15 cellular contexts compared by ENCODE assay signal in genomic region chr13:105196052-105196451, GRCh38.
DNase-seq lines count a peak whose midpoint lies in the region; ATAC-seq, FAIRE-seq and TF ChIP-seq lines count a peak whose summit lies in the region.
"Had no signal": no experiment of that assay in that cellular context is flagged by ENCODE, and none has a peak within 500 bp of the region (broad histone marks: within the 10 kb centered on the region; RNA-seq: fewer than 3 reads in every experiment).

No MANE protein-coding gene starts in this region.

- H3K9me3 ChIP-seq in left lung (no peaks in the 10 kb centered on the region), neural progenitor cell (ENCODE audit: low read depth) (no peaks in the 10 kb centered on the region)
- H3K9me3 ChIP-seq: heart left ventricle had no signal

- no peak for FAIRE-seq in bronchial epithelial cell (lab: Jason Lieb, UNC)

- intact Hi-C loops in left lung (cut with DNase I) = no loop called here

- H3K4me1 ChIP-seq in left lung = no peaks in the 10 kb centered on the region
- H3K4me1 ChIP-seq in neural progenitor cell = no peaks in the 10 kb centered on the region
- H3K4me1 ChIP-seq: heart left ventricle had no signal

- no peak overlapping the region for H3K4me3 ChIP-seq in bronchial epithelial cell (ENCODE audit: low read depth, low read length)
- H3K4me3 ChIP-seq in left lung = no peak overlapping the region
- H3K4me3 ChIP-seq in neural progenitor cell = no peak overlapping the region
- H3K4me3 ChIP-seq: heart left ventricle had no signal

- H3K4me3 Mint-ChIP-seq in neural progenitor cell = no peak overlapping the region
- H3K4me3 Mint-ChIP-seq: IgD-negative memory B cell had no signal

- H3K27me3 ChIP-seq in bronchial epithelial cell (ENCODE audit: control insufficient read depth, insufficient read depth, low read length) = no peaks in the 10 kb centered on the region
- H3K27me3 ChIP-seq in left lung = no peaks in the 10 kb centered on the region
- no peaks in the 10 kb centered on the region for H3K27me3 ChIP-seq in neural progenitor cell
- H3K27me3 ChIP-seq: heart left ventricle had no signal

- no peaks in the 10 kb centered on the region for H3K79me2 ChIP-seq in neural progenitor cell (ENCODE audit: low read depth)

- no peak overlapping the region for H3K4me2 ChIP-seq in neural progenitor cell

- no peaks in the 10 kb centered on the region for H3F3A ChIP-seq in neural progenitor cell (ENCODE audit: low read depth)

- peak; percentile 33 for ATAC-seq in left lung
- no peak for ATAC-seq in GM21825 (IDR thresholded peaks at IDR 0.05; ENCODE audit: unreplicated experiment)
- ATAC-seq: heart left ventricle, right cardiac atrium had no signal

- H3K27ac ChIP-seq in left lung (no peak overlapping the region), neural progenitor cell (no peak overlapping the region)
- H3K27ac ChIP-seq: heart left ventricle had no signal

- no peaks in the 10 kb centered on the region for H3K4me1 Mint-ChIP-seq in neural progenitor cell
- H3K4me1 Mint-ChIP-seq: IgD-negative memory B cell had no signal

- H3K27me3 Mint-ChIP-seq in neural progenitor cell (ENCODE audit: insufficient read depth, low read depth) = no peaks in the 10 kb centered on the region
- H3K27me3 Mint-ChIP-seq: IgD-negative memory B cell had no signal

- no peaks in the 10 kb centered on the region for H4K20me1 ChIP-seq in neural progenitor cell (ENCODE audit: low read depth)

- H2AFZ ChIP-seq in neural progenitor cell (replicated peaks) = no peak overlapping the region

- no peak overlapping the region for H3K9ac ChIP-seq in neural progenitor cell

- no peaks in the 10 kb centered on the region for H3K36me3 Mint-ChIP-seq in neural progenitor cell
- H3K36me3 Mint-ChIP-seq: IgD-negative memory B cell had no signal

- no peaks in the 10 kb centered on the region for H3K9me3 Mint-ChIP-seq in neural progenitor cell

- H3K27ac Mint-ChIP-seq in neural progenitor cell = no peak overlapping the region
- H3K27ac Mint-ChIP-seq: IgD-negative memory B cell had no signal

- DNase-seq in DMS 273 treated with DMSO at 0.1 percent for 48 hours (lab: John Stamatoyannopoulos, UW) = peak; percentile 69
- peak; percentile 83 for DNase-seq in LHCN-M2 (ENCODE audit: low read depth)
- DNase-seq in bronchial epithelial cell (ENCODE audit: low read depth) = peak; percentile 63
- no peak for DNase-seq in left lung
- no peak for DNase-seq in NCI-H345 treated with DMSO at 0.1 percent for 48 hours (lab: John Stamatoyannopoulos, UW; ENCODE audit: unreplicated experiment)
- no peak for DNase-seq in neural progenitor cell (ENCODE audit: low spot score)
- DNase-seq in NCI-H187 treated with DMSO at 0.1 percent for 48 hours (lab: John Stamatoyannopoulos, UW) = no peak
- DNase-seq: activated CD4-positive, alpha-beta T cell treated with anti-CD3 and anti-CD28 coated beads, Interleukin-2, amount 50 U/mL, for 1 hour; activated gamma-delta T cell; Calu3; heart left ventricle; NCI-H345; right cardiac atrium had no signal

- H3K36me3 ChIP-seq in bronchial epithelial cell (ENCODE audit: control insufficient read depth, insufficient read depth, low read length) (no peaks in the 10 kb centered on the region), left lung (no peaks in the 10 kb centered on the region), neural progenitor cell (no peaks in the 10 kb centered on the region)
- H3K36me3 ChIP-seq: heart left ventricle had no signal

- no peak for TF ChIP-seq CTCF in bronchial epithelial cell (IDR thresholded peaks at IDR 0.05; ENCODE audit: insufficient read depth, low read length, severe bottlenecking)
- TF ChIP-seq CTCF in left lung (IDR thresholded peaks at IDR 0.05) = no peak
- no peak for TF ChIP-seq CTCF in neural progenitor cell (IDR thresholded peaks at IDR 0.05)

Comparison
In these comparisons a context has a peak if more than half of its experiments do, and no peak if none do; other contexts are left out.
1. DNase-seq: peak in DMS 273 treated with DMSO at 0.1 percent for 48 hours (single experiment), LHCN-M2 (single experiment) and bronchial epithelial cell (single experiment); none in left lung (0 of 2), NCI-H345 treated with DMSO at 0.1 percent for 48 hours (single experiment), neural progenitor cell (single experiment) and NCI-H187 treated with DMSO at 0.1 percent for 48 hours (single experiment).